Comparison of ENCODE assay signal across 23 cellular contexts in the genomic region with DNA sequence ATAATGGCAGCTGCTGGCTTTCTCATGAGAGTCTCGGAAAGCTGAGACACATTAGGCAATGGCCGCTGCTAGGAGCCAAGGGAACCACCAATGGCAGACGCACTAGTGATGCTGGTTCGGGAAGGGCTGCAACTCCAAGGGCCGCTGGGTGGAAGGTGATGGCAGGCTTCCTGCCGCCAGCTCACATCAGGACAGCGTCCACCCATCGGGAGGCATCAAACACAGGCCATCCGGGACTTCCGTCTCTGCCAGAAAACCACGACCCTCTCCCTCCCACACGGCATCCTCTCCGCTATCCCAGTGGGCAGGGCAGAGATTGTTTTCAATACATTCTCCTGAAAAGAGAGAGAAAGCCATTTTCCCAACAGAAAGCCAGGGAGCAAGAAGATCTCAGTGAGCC.
"Had no signal": no experiment of that assay in that cellular context is flagged by ENCODE, and none has a peak within 500 bp of the region (broad histone marks: within the 10 kb centered on the region; RNA-seq: fewer than 3 reads in every experiment).

No MANE protein-coding gene starts in this region.

- DNase-seq: KBM-7, MV-4-11, NCI-H1048, NCI-H1105, NCI-H1417, NCI-H1436 treated with DMSO at 0.1 percent for 48 hours, NCI-H1694, NCI-H187 treated with DMSO at 0.1 percent for 48 hours, NCI-H2029 treated with DMSO at 0.1 percent for 48 hours, NCI-H2171 treated with DMSO at 0.1 percent for 48 hours, NCI-H345, NCI-H446 treated with DMSO at 0.1 percent for 48 hours, NCI-H510A treated with DMSO at 0.1 percent for 48 hours, NCI-H526, NCI-H82, PC-3, SHP77 treated with DMSO at 0.1 percent for 48 hours, SJCRH30 had no signal

- ATAC-seq: Panc1, PC-3, Right ventricle myocardium inferior, SK-N-SH treated with all-trans-retinoic acid at 6 μM for 48 hours had no signal

- H3K36me3 ChIP-seq: SJCRH30 had no signal

- FAIRE-seq: HTR-8/SVneo had no signal

- H3K9me3 ChIP-seq: SJCRH30 had no signal

- H3K4me3 ChIP-seq: SJCRH30 had no signal

- H3K27me3 ChIP-seq: SJCRH30 had no signal

- H3K27ac ChIP-seq: HL-60, SJCRH30 had no signal
